ENCODE assay signal across 13 cellular contexts in genomic region chr12:108119126-108119973, GRCh38. TPM values are rescaled to one million over a fixed set of nuclear protein-coding genes. Genes with fewer than 3 reads are reported as not detected.
DNase-seq lines count a peak whose midpoint lies in the region; ATAC-seq lines count a peak whose summit lies in the region.
"Had no signal": no experiment of that assay in that cellular context is flagged by ENCODE, and none has a peak within 500 bp of the region (broad histone marks: within the 10 kb centered on the region; RNA-seq: fewer than 3 reads in every experiment).

No MANE protein-coding gene starts in this region.

- peaks cover 27% of the 10 kb centered on the region for H3K27me3 Mint-ChIP-seq in activated CD4-positive, alpha-beta T cell treated with anti-CD3 and anti-CD28 coated beads for 36 hours
- H3K27me3 Mint-ChIP-seq in activated T-helper 2 cell treated with anti-CD3 and anti-CD28 coated beads, Interferon-gamma antibody, Interleukin-2, Interleukin-4, amounts not matched to agents 10 μg/mL and 5 μg/mL and 100 μg/mL, durations not matched to agents 14 hours and 24 hours and 36 hours (ENCODE audit: low read depth): peaks cover 3% of the 10 kb centered on the region
- no peaks in the 10 kb centered on the region for H3K27me3 Mint-ChIP-seq in stimulated activated memory B cell treated with anti-CD40 and anti-IgM and Interleukin-4, amounts not matched to agents 10 μg/mL and 1 μg/mL and 100 μg/mL, for 72 hours

- H3K36me3 Mint-ChIP-seq in activated CD4-positive, alpha-beta T cell treated with anti-CD3 and anti-CD28 coated beads for 36 hours (ENCODE audit: low read depth): no peaks in the 10 kb centered on the region
- no peaks in the 10 kb centered on the region for H3K36me3 Mint-ChIP-seq in activated T-helper 2 cell treated with anti-CD3 and anti-CD28 coated beads, Interferon-gamma antibody, Interleukin-2, Interleukin-4, amounts not matched to agents 10 μg/mL and 5 μg/mL and 100 μg/mL, durations not matched to agents 14 hours and 24 hours and 36 hours (ENCODE audit: low read depth)
- no peaks in the 10 kb centered on the region for H3K36me3 Mint-ChIP-seq in stimulated activated memory B cell treated with anti-CD40 and anti-IgM and Interleukin-4, amounts not matched to agents 10 μg/mL and 1 μg/mL and 100 μg/mL, for 72 hours

- POLR2A ChIA-PET in activated CD4-positive, alpha-beta T cell treated with anti-CD3 and anti-CD28 coated beads for 36 hours (lab: Charles Lee): no interaction called here

- no peak for DNase-seq in activated CD4-positive, alpha-beta T cell treated with anti-CD3 and anti-CD28 coated beads for 36 hours
- no peak for DNase-seq in activated CD4-positive, alpha-beta T cell treated with anti-CD3 and anti-CD28 coated beads, Interleukin-2, amount 50 U/mL, for 48 hours
- DNase-seq in activated T-helper 2 cell treated with anti-CD3 and anti-CD28 coated beads, Interferon-gamma antibody, Interleukin-2, Interleukin-4, amounts not matched to agents 10 μg/mL and 5 μg/mL and 100 μg/mL, durations not matched to agents 14 hours and 24 hours and 36 hours (ENCODE audit: low spot score): peak; percentile 20
- DNase-seq in posterior vena cava (ENCODE audit: low spot score) (no peak), cerebellar nuclear complex (lab: John Stamatoyannopoulos, UW) (no peak), SHP77 treated with DMSO at 0.1 percent for 48 hours (lab: John Stamatoyannopoulos, UW) (no peak)
- DNase-seq: NCI-H82; posterior cingulate gyrus; stimulated activated CD4-positive, alpha-beta T cell treated with anti-CD3 and anti-CD28 coated beads, Interleukin-4, amount 100 ng/mL, for 24 hours had no signal

- CTCF ChIA-PET in activated CD4-positive, alpha-beta T cell treated with anti-CD3 and anti-CD28 coated beads for 36 hours (lab: Charles Lee): no interaction called here

- ATAC-seq in activated CD4-positive, alpha-beta T cell treated with anti-CD3 and anti-CD28 coated beads for 36 hours: peak; percentile 26
- ATAC-seq in HG03159 (IDR thresholded peaks at IDR 0.05; ENCODE audit: unreplicated experiment): peak; percentile 70
- ATAC-seq in stimulated activated memory B cell treated with anti-CD40 and anti-IgM and Interleukin-4, amounts not matched to agents 10 μg/mL and 1 μg/mL and 100 μg/mL, for 72 hours: peak; percentile 86

- no peaks in the 10 kb centered on the region for H3K9me3 Mint-ChIP-seq in activated CD4-positive, alpha-beta T cell treated with anti-CD3 and anti-CD28 coated beads for 36 hours (ENCODE audit: low read depth)
- no peaks in the 10 kb centered on the region for H3K9me3 Mint-ChIP-seq in activated T-helper 2 cell treated with anti-CD3 and anti-CD28 coated beads, Interferon-gamma antibody, Interleukin-2, Interleukin-4, amounts not matched to agents 10 μg/mL and 5 μg/mL and 100 μg/mL, durations not matched to agents 14 hours and 24 hours and 36 hours
- peaks cover 5% of the 10 kb centered on the region for H3K9me3 Mint-ChIP-seq in stimulated activated memory B cell treated with anti-CD40 and anti-IgM and Interleukin-4, amounts not matched to agents 10 μg/mL and 1 μg/mL and 100 μg/mL, for 72 hours

- intact Hi-C loops in activated CD4-positive, alpha-beta T cell treated with anti-CD3 and anti-CD28 coated beads for 36 hours (cut with DNase I, micrococcal nuclease): no loop called here
- intact Hi-C loops in activated T-helper 2 cell treated with anti-CD3 and anti-CD28 coated beads, Interferon-gamma antibody, Interleukin-2, Interleukin-4, amounts not matched to agents 10 μg/mL and 5 μg/mL and 100 μg/mL, durations not matched to agents 14 hours and 24 hours and 36 hours (cut with micrococcal nuclease): no loop called here
- intact Hi-C loops in posterior vena cava (cut with DNase I): loop anchor here in 1 of 2 donors (10.0 kb wide), 1 partner anchor 675 kb away; no protein-coding TSS in a partner anchor

- no peak overlapping the region for H3K27ac Mint-ChIP-seq in activated CD4-positive, alpha-beta T cell treated with anti-CD3 and anti-CD28 coated beads for 36 hours
- peak overlapping the region; percentile 10 for H3K27ac Mint-ChIP-seq in activated T-helper 2 cell treated with anti-CD3 and anti-CD28 coated beads, Interferon-gamma antibody, Interleukin-2, Interleukin-4, amounts not matched to agents 10 μg/mL and 5 μg/mL and 100 μg/mL, durations not matched to agents 14 hours and 24 hours and 36 hours
- H3K27ac Mint-ChIP-seq in stimulated activated memory B cell treated with anti-CD40 and anti-IgM and Interleukin-4, amounts not matched to agents 10 μg/mL and 1 μg/mL and 100 μg/mL, for 72 hours: peak overlapping the region; percentile 77

- no peak overlapping the region for H3K4me3 Mint-ChIP-seq in activated CD4-positive, alpha-beta T cell treated with anti-CD3 and anti-CD28 coated beads for 36 hours
- no peak overlapping the region for H3K4me3 Mint-ChIP-seq in activated T-helper 2 cell treated with anti-CD3 and anti-CD28 coated beads, Interferon-gamma antibody, Interleukin-2, Interleukin-4, amounts not matched to agents 10 μg/mL and 5 μg/mL and 100 μg/mL, durations not matched to agents 14 hours and 24 hours and 36 hours (ENCODE audit: low read depth)
- peak overlapping the region; percentile 49 for H3K4me3 Mint-ChIP-seq in stimulated activated memory B cell treated with anti-CD40 and anti-IgM and Interleukin-4, amounts not matched to agents 10 μg/mL and 1 μg/mL and 100 μg/mL, for 72 hours

- H3K4me1 Mint-ChIP-seq in activated CD4-positive, alpha-beta T cell treated with anti-CD3 and anti-CD28 coated beads for 36 hours: no peaks in the 10 kb centered on the region
- H3K4me1 Mint-ChIP-seq in activated T-helper 2 cell treated with anti-CD3 and anti-CD28 coated beads, Interferon-gamma antibody, Interleukin-2, Interleukin-4, amounts not matched to agents 10 μg/mL and 5 μg/mL and 100 μg/mL, durations not matched to agents 14 hours and 24 hours and 36 hours (ENCODE audit: low read depth): peaks cover 9% of the 10 kb centered on the region
- H3K4me1 Mint-ChIP-seq in stimulated activated memory B cell treated with anti-CD40 and anti-IgM and Interleukin-4, amounts not matched to agents 10 μg/mL and 1 μg/mL and 100 μg/mL, for 72 hours: peaks cover 52% of the 10 kb centered on the region

RNA-seq across cellular contexts. Expression of gene WSCD2, which starts 9.7 kb away (rescaled TPM):
- total RNA-seq in activated CD4-positive, alpha-beta T cell treated with anti-CD3 and anti-CD28 coated beads for 36 hours: not detected
- not detected in 2 replicates for total RNA-seq in activated T-helper 2 cell treated with anti-CD3 and anti-CD28 coated beads, Interferon-gamma antibody, Interleukin-2, Interleukin-4, amounts not matched to agents 10 μg/mL and 5 μg/mL and 100 μg/mL, durations not matched to agents 14 hours and 24 hours and 36 hours
- total RNA-seq in posterior vena cava: 10 to 100 TPM in 1 of 2 donors, 1 to 10 TPM in 1; 9.3 to 17.8 TPM
- total RNA-seq: A172, glomerular endothelial cell had no signal

Comparison
In these comparisons a context has a peak if more than half of its experiments do, and no peak if none do; other contexts are left out.
1. ATAC-seq: peak in every context shown above with its lines; median percentile 86 in stimulated activated memory B cell treated with anti-CD40 and anti-IgM and Interleukin-4, amounts not matched to agents 10 μg/mL and 1 μg/mL and 100 μg/mL, for 72 hours; 70 in HG03159; 26 in activated CD4-positive, alpha-beta T cell treated with anti-CD3 and anti-CD28 coated beads for 36 hours.
2. RNA of gene WSCD2, which starts 9.7 kb away (total RNA-seq): 9.3 to 17.8 TPM in posterior vena cava; not detected in activated CD4-positive, alpha-beta T cell treated with anti-CD3 and anti-CD28 coated beads for 36 hours and not detected in activated T-helper 2 cell treated with anti-CD3 and anti-CD28 coated beads, Interferon-gamma antibody, Interleukin-2, Interleukin-4, amounts not matched to agents 10 μg/mL and 5 μg/mL and 100 μg/mL, durations not matched to agents 14 hours and 24 hours and 36 hours; every median in the first group is over 10 times any median in the second.